ENCODE assay signal across 8 cellular contexts in genomic region chr7:50197547-50197946, GRCh38.
A peak's percentile ranks its signal among the peaks of the same experiment; 100 is the strongest.
DNase-seq lines count a peak whose midpoint lies in the region; ATAC-seq and TF ChIP-seq lines count a peak whose summit lies in the region.

No MANE protein-coding gene starts in this region.

- H3K4me2 ChIP-seq in osteoblast (ENCODE audit: insufficient read depth, low read length) = no peak overlapping the region

- H3K27me3 Mint-ChIP-seq in glutamatergic neuron (ENCODE audit: unreplicated experiment) = no peaks in the 10 kb centered on the region

- H3K27ac ChIP-seq in osteoblast (ENCODE audit: low read depth, low read length) = no peak overlapping the region

- no peaks in the 10 kb centered on the region for H4K20me1 ChIP-seq in osteoblast (ENCODE audit: insufficient read depth, low read length)

- ATAC-seq in GM18520 (IDR thresholded peaks at IDR 0.05; ENCODE audit: unreplicated experiment) (peak; percentile 92), HG02759 (IDR thresholded peaks at IDR 0.05; ENCODE audit: unreplicated experiment) (peak; percentile 97)

- H3K4me3 Mint-ChIP-seq in glutamatergic neuron (ENCODE audit: unreplicated experiment) = no peak overlapping the region

- H3K4me1 Mint-ChIP-seq in glutamatergic neuron (ENCODE audit: low read depth, unreplicated experiment) = no peaks in the 10 kb centered on the region

- no peaks in the 10 kb centered on the region for H3K9me3 Mint-ChIP-seq in glutamatergic neuron (ENCODE audit: unreplicated experiment)

- H3K9me3 ChIP-seq in osteoblast (ENCODE audit: low read depth, low read length) = no peaks in the 10 kb centered on the region

- DNase-seq in SW480 (ENCODE audit: low spot score) (peak; percentile 98), glutamatergic neuron (peak; percentile 44), NCI-H2029 (lab: John Stamatoyannopoulos, UW) (no peak), HuH-7.5 (ENCODE audit: low spot score) (no peak), osteoblast (ENCODE audit: insufficient read length, low spot score, missing footprints) (no peak), SKM-1 treated with dmso at 0.1 percent for 144 hours (lab: John Stamatoyannopoulos, UW; ENCODE audit: unreplicated experiment) (no peak)

- no peak overlapping the region for H3K4me3 ChIP-seq in osteoblast (ENCODE audit: insufficient read depth, low read length)

- no peak overlapping the region for H2AFZ ChIP-seq in osteoblast (ENCODE audit: low read length)

- H3K36me3 Mint-ChIP-seq in glutamatergic neuron (ENCODE audit: unreplicated experiment) = peaks cover 8% of the 10 kb centered on the region

- H3K36me3 ChIP-seq in osteoblast (ENCODE audit: insufficient read depth, low read length) = no peaks in the 10 kb centered on the region

- TF ChIP-seq CTCF in glutamatergic neuron (IDR thresholded peaks at IDR 0.05; ENCODE audit: partially characterized antibody, unreplicated experiment) = no peak
- no peak for TF ChIP-seq CTCF in osteoblast (IDR thresholded peaks at IDR 0.05; ENCODE audit: extremely low read depth, low read depth, low read length)

- no peaks in the 10 kb centered on the region for H3K27me3 ChIP-seq in osteoblast (ENCODE audit: insufficient read depth, low read length)

- H3K79me2 ChIP-seq in osteoblast (ENCODE audit: insufficient read depth, low read length) = no peaks in the 10 kb centered on the region

- H3K27ac Mint-ChIP-seq in glutamatergic neuron (ENCODE audit: unreplicated experiment) = no peak overlapping the region

- H3K4me1 ChIP-seq in osteoblast (ENCODE audit: insufficient read depth, low read length) = no peaks in the 10 kb centered on the region

Comparison
In these comparisons a context has a peak if more than half of its experiments do, and no peak if none do; other contexts are left out.
1. DNase-seq: peak in SW480 (single experiment) and glutamatergic neuron (single experiment); none in NCI-H2029 (single experiment), HuH-7.5 (single experiment), osteoblast (single experiment) and SKM-1 treated with dmso at 0.1 percent for 144 hours (single experiment).